ENCODE assay signal across 1 cellular context in genomic region chr13:96958286-96958891, GRCh38.
TF ChIP-seq lines count a peak whose summit lies in the region.

No MANE protein-coding gene starts in this region.

TF ChIP-seq in endothelial cell of umbilical vein, 7 proteins besides CTCF, POLR2A, EP300 and RAD21:
- TF ChIP-seq MAX (IDR thresholded peaks at IDR 0.05; ENCODE audit: insufficient read depth, insufficient read length) (no peak), EZH2 (IDR thresholded peaks at IDR 0.05; ENCODE audit: borderline replicate concordance, low read depth, low read length, severe bottlenecking) (no peak), POLR2AphosphoS5 (IDR thresholded peaks at IDR 0.05; ENCODE audit: insufficient read depth, low read depth, low read length) (no peak), MYC (IDR thresholded peaks at IDR 0.05; ENCODE audit: low read depth, low read length) (no peak), FOS (IDR thresholded peaks at IDR 0.05; ENCODE audit: borderline replicate concordance, insufficient read depth, low read length) (no peak), GATA2 (IDR thresholded peaks at IDR 0.05; ENCODE audit: insufficient read depth, insufficient read length, low read depth, low read length) (no peak), JUN (IDR thresholded peaks at IDR 0.05; ENCODE audit: borderline replicate concordance, insufficient read depth, insufficient read length, low read depth) (no peak)
TF ChIP-seq in endothelial cell of umbilical vein: peak in this region for 0.
